In the genomic region with DNA sequence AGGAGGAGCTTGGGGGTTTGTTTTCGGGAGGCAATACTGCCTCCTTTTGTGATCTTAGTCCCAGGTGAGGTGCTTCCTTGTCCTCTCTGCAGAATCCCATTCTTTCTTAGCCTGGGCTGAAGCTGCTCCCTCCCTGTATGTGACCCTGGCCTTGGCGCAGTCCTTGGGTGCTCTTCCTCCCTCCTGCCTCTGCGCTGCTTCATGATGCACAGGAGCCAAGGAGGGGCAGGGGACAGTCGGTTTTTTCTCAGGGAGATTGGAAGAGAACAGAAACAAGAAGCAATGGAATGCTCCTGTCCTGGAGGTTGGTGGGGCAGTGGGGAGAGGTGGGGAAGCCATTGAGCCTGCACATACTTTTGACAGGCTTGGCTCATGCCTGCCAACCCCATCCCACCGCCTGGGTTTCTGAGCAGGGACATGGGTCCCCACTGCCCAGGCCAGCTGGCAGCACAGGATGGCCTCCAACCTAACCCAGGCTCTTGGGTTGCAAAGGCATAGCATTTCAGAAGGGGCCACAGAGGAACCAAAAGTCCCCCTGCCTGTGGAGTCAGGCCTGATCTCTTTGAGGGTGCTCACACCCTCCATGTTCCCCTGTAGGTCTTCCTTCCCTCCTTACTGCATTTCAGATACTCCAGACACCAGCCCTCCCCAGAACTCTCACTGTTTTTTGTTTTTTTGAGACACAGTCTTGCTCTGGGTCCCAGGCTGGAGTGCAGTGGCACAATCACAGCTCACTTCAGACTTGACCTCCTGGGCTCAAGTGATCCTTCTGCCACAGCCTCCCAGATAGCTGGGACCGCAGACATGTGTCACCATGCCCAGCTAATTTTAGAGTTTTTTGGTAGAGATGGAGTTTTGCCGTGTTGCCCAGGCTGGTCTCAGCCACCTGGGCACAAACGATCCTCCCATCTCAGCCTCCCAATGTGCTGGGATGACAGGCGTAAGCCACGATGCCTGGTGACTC, we compare ENCODE assay signal across 1 cellular context.
TF ChIP-seq lines count a peak whose summit lies in the region.

No MANE protein-coding gene starts in this region.

TF ChIP-seq in WTC11, 78 proteins besides CTCF, POLR2A, EP300 and RAD21 (continued from another document):
- TF ChIP-seq E2F4 (CRISPR knock-in tag; IDR thresholded peaks at IDR 0.05; ENCODE audit: borderline replicate concordance, low read depth) (no peak), IRF2 (CRISPR knock-in tag; IDR thresholded peaks at IDR 0.05; ENCODE audit: borderline replicate concordance, low read depth) (no peak), SOX15 (CRISPR knock-in tag; IDR thresholded peaks at IDR 0.05) (no peak), ZNF396 (CRISPR knock-in tag; IDR thresholded peaks at IDR 0.05; ENCODE audit: borderline replicate concordance) (no peak), ZBTB21 (CRISPR knock-in tag; IDR thresholded peaks at IDR 0.05; ENCODE audit: borderline replicate concordance) (no peak)
- TF ChIP-seq, protein P1, sequence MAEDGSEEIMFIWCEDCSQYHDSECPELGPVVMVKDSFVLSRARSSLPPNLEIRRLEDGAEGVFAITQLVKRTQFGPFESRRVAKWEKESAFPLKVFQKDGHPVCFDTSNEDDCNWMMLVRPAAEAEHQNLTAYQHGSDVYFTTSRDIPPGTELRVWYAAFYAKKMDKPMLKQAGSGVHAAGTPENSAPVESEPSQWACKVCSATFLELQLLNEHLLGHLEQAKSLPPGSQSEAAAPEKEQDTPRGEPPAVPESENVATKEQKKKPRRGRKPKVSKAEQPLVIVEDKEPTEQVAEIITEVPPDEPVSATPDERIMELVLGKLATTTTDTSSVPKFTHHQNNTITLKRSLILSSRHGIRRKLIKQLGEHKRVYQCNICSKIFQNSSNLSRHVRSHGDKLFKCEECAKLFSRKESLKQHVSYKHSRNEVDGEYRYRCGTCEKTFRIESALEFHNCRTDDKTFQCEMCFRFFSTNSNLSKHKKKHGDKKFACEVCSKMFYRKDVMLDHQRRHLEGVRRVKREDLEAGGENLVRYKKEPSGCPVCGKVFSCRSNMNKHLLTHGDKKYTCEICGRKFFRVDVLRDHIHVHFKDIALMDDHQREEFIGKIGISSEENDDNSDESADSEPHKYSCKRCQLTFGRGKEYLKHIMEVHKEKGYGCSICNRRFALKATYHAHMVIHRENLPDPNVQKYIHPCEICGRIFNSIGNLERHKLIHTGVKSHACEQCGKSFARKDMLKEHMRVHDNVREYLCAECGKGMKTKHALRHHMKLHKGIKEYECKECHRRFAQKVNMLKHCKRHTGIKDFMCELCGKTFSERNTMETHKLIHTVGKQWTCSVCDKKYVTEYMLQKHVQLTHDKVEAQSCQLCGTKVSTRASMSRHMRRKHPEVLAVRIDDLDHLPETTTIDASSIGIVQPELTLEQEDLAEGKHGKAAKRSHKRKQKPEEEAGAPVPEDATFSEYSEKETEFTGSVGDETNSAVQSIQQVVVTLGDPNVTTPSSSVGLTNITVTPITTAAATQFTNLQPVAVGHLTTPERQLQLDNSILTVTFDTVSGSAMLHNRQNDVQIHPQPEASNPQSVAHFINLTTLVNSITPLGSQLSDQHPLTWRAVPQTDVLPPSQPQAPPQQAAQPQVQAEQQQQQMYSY (CRISPR knock-in tag; IDR thresholded peaks at IDR 0.05), result no peak
- TF ChIP-seq, protein P2, sequence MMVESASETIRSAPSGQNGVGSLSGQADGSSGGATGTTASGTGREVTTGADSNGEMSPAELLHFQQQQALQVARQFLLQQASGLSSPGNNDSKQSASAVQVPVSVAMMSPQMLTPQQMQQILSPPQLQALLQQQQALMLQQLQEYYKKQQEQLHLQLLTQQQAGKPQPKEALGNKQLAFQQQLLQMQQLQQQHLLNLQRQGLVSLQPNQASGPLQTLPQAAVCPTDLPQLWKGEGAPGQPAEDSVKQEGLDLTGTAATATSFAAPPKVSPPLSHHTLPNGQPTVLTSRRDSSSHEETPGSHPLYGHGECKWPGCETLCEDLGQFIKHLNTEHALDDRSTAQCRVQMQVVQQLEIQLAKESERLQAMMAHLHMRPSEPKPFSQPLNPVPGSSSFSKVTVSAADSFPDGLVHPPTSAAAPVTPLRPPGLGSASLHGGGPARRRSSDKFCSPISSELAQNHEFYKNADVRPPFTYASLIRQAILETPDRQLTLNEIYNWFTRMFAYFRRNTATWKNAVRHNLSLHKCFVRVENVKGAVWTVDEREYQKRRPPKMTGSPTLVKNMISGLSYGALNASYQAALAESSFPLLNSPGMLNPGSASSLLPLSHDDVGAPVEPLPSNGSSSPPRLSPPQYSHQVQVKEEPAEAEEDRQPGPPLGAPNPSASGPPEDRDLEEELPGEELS (CRISPR knock-in tag; IDR thresholded peaks at IDR 0.05), result no peak
